8 cellular contexts compared by ENCODE assay signal in genomic region chr22:31660860-31661341, GRCh38. TPM values are rescaled to one million over a fixed set of nuclear protein-coding genes. Genes with fewer than 3 reads are reported as not detected.
DNase-seq lines count a peak whose midpoint lies in the region; ATAC-seq and TF ChIP-seq lines count a peak whose summit lies in the region.
"Not testable (repeated sequence)": the region's sequence is repeated elsewhere in the genome, so short reads cannot be mapped to it uniquely, and the experiment has no call there.

No MANE protein-coding gene starts in this region.

- H3K4me2 ChIP-seq in BLaER1 treated with 17β-estradiol and CSF1 and Interleukin-3, amounts not matched to agents 10 nM and 100 nM, result peak overlapping the region; percentile 84 to 98 (median 97)

- H3K36me3 ChIP-seq in BLaER1 treated with 17β-estradiol and CSF1 and Interleukin-3, amounts not matched to agents 10 nM and 100 nM, result peaks cover 0 to 19% (median 0%) of the 10 kb centered on the region in 11 experiments; a peak in 2 of 22 replicates
- not testable (repeated sequence) for H3K36me3 ChIP-seq in H7 (replicated peaks; ENCODE audit: control insufficient read depth, insufficient read depth, low read length); NT2/D1 (ENCODE audit: insufficient read depth, insufficient read length, low read length)

- not testable (repeated sequence) for H3K9me3 Mint-ChIP-seq in activated CD4-positive, alpha-beta T cell treated with anti-CD3 and anti-CD28 coated beads, Interleukin-2, amount 10 ng/mL, durations not matched to agents 7 days and 5 days; MCF 10A (ENCODE audit: unreplicated experiment); glutamatergic neuron (ENCODE audit: unreplicated experiment); natural killer cell treated with Interleukin-12 subunit alpha and Interleukin-12 subunit beta and Interleukin-15 and Interleukin-18, amount 100 ng/mL, for 72 hours

- intact Hi-C loops in MCF 10A (cut with micrococcal nuclease), result loop anchor here (5.0 kb wide), 2 partner anchors 91 to 211 kb away; partner anchors contain the start of genes DEPDC5 and PRR14L

- H3K36me3 Mint-ChIP-seq in activated CD4-positive, alpha-beta T cell treated with anti-CD3 and anti-CD28 coated beads, Interleukin-2, amount 10 ng/mL, durations not matched to agents 7 days and 5 days (ENCODE audit: low read depth); glutamatergic neuron (ENCODE audit: unreplicated experiment); natural killer cell treated with Interleukin-12 subunit alpha and Interleukin-12 subunit beta and Interleukin-15 and Interleukin-18, amount 100 ng/mL, for 72 hours: not testable (repeated sequence)
- H3K36me3 Mint-ChIP-seq in MCF 10A (ENCODE audit: insufficient read depth, unreplicated experiment), result peaks cover 44% of the 10 kb centered on the region

- H3K9me3 ChIP-seq in BLaER1 treated with 17β-estradiol and CSF1 and Interleukin-3, amounts not matched to agents 10 nM and 100 nM (replicated peaks in 1 of 11); NT2/D1 (ENCODE audit: insufficient read depth, low read length): not testable (repeated sequence)

- peak; percentile 67 to 78 for ATAC-seq in natural killer cell treated with Interleukin-12 subunit alpha and Interleukin-12 subunit beta and Interleukin-15 and Interleukin-18, amount 100 ng/mL, for 72 hours

- not testable (repeated sequence) for TF ChIP-seq CTCF in MCF 10A (IDR thresholded peaks at IDR 0.05; ENCODE audit: unreplicated experiment); glutamatergic neuron (IDR thresholded peaks at IDR 0.05; ENCODE audit: partially characterized antibody, unreplicated experiment)

- CTCF ChIA-PET in activated CD4-positive, alpha-beta T cell treated with anti-CD3 and anti-CD28 coated beads, Interleukin-2, amount 10 ng/mL, durations not matched to agents 7 days and 5 days (lab: Charles Lee), result interaction anchor here (1.1 to 2.3 kb wide), 4 partner anchors 30 to 310 kb away, joined by 3 to 8 read pairs (median 6); no protein-coding TSS in a partner anchor
- CTCF ChIA-PET in MCF 10A (lab: Yijun Ruan, JAX), result interaction anchor here (0.7 to 1.5 kb wide), 8 partner anchors 8 to 474 kb away, joined by 3 to 7 read pairs (median 4); no protein-coding TSS in a partner anchor

- peak overlapping the region; percentile 79 to 100 (median 92) for H3K4me3 ChIP-seq in BLaER1 treated with 17β-estradiol and CSF1 and Interleukin-3, amounts not matched to agents 10 nM and 100 nM
- H3K4me3 ChIP-seq in H7 (ENCODE audit: insufficient read depth, low read depth, low read length), result peak overlapping the region; percentile 79
- peak overlapping the region; percentile 71 for H3K4me3 ChIP-seq in NT2/D1 (ENCODE audit: insufficient read length, low read depth)

- peak overlapping the region; percentile 95 for H3K27ac Mint-ChIP-seq in activated CD4-positive, alpha-beta T cell treated with anti-CD3 and anti-CD28 coated beads, Interleukin-2, amount 10 ng/mL, durations not matched to agents 7 days and 5 days
- peak overlapping the region; percentile 100 for H3K27ac Mint-ChIP-seq in MCF 10A (ENCODE audit: low read depth, unreplicated experiment)
- H3K27ac Mint-ChIP-seq in glutamatergic neuron (ENCODE audit: unreplicated experiment), result peak overlapping the region; percentile 35
- H3K27ac Mint-ChIP-seq in natural killer cell treated with Interleukin-12 subunit alpha and Interleukin-12 subunit beta and Interleukin-15 and Interleukin-18, amount 100 ng/mL, for 72 hours, result peak overlapping the region; percentile 87 to 89

- peaks cover 0 to 47% (median 0%) of the 10 kb centered on the region in 11 experiments; a peak in 7 of 22 replicates for H4K20me1 ChIP-seq in BLaER1 treated with 17β-estradiol and CSF1 and Interleukin-3, amounts not matched to agents 10 nM and 100 nM

- H3K4me1 Mint-ChIP-seq in activated CD4-positive, alpha-beta T cell treated with anti-CD3 and anti-CD28 coated beads, Interleukin-2, amount 10 ng/mL, durations not matched to agents 7 days and 5 days, result peaks cover 35% of the 10 kb centered on the region
- H3K4me1 Mint-ChIP-seq in MCF 10A (ENCODE audit: insufficient read depth, unreplicated experiment), result peaks cover 25% of the 10 kb centered on the region
- H3K4me1 Mint-ChIP-seq in glutamatergic neuron (ENCODE audit: low read depth, unreplicated experiment), result not testable (repeated sequence)
- peaks cover 27 to 30% of the 10 kb centered on the region in 2 donors for H3K4me1 Mint-ChIP-seq in natural killer cell treated with Interleukin-12 subunit alpha and Interleukin-12 subunit beta and Interleukin-15 and Interleukin-18, amount 100 ng/mL, for 72 hours (ENCODE audit: low read depth in 2 of 2)

- peaks cover 14 to 26% (median 20%) of the 10 kb centered on the region in 10 experiments for H3K4me1 ChIP-seq in BLaER1 treated with 17β-estradiol and CSF1 and Interleukin-3, amounts not matched to agents 10 nM and 100 nM
- not testable (repeated sequence) for H3K4me1 ChIP-seq in NT2/D1 (ENCODE audit: insufficient read depth, insufficient read length)

- H3K9ac ChIP-seq in BLaER1 treated with 17β-estradiol and CSF1 and Interleukin-3, amounts not matched to agents 10 nM and 100 nM, result peak overlapping the region; percentile 69 to 89 (median 82); a peak in 21 of 22 replicates
- peak overlapping the region; percentile 79 for H3K9ac ChIP-seq in NT2/D1 (ENCODE audit: insufficient read length, low read depth)

- POLR2A ChIA-PET in activated CD4-positive, alpha-beta T cell treated with anti-CD3 and anti-CD28 coated beads, Interleukin-2, amount 10 ng/mL, durations not matched to agents 7 days and 5 days (lab: Charles Lee), result not testable (repeated sequence)
- POLR2A ChIA-PET in MCF 10A (lab: Yijun Ruan, JAX), result interaction anchor here (0.6 to 6.2 kb wide), 31 partner anchors 8 to 309 kb away, joined by 3 to 107 read pairs (median 6); partner anchors contain the start of genes DEPDC5, PRR14L, SFI1 and YWHAH

- BruUV-seq in MCF 10A (replicated peaks; lab: Mats Ljungman, UMichigan), result not testable (repeated sequence)

- H3K27me3 Mint-ChIP-seq in activated CD4-positive, alpha-beta T cell treated with anti-CD3 and anti-CD28 coated beads, Interleukin-2, amount 10 ng/mL, durations not matched to agents 7 days and 5 days; MCF 10A (ENCODE audit: insufficient read depth, unreplicated experiment); glutamatergic neuron (ENCODE audit: unreplicated experiment); natural killer cell treated with Interleukin-12 subunit alpha and Interleukin-12 subunit beta and Interleukin-15 and Interleukin-18, amount 100 ng/mL, for 72 hours: not testable (repeated sequence)

- H3K27ac ChIP-seq in BLaER1 treated with 17β-estradiol and CSF1 and Interleukin-3, amounts not matched to agents 10 nM and 100 nM, result peak overlapping the region in 8 of 11 experiments; percentile 59 to 81 (median 68); a peak in 7 of 22 replicates

- not testable (repeated sequence) for DNase-seq in H7; NT2/D1 (ENCODE audit: low read depth, low spot score); glutamatergic neuron; natural killer cell treated with Interleukin-12 subunit alpha and Interleukin-12 subunit beta and Interleukin-15 and Interleukin-18, amount 100 ng/mL, for 72 hours (ENCODE audit: low spot score)
- DNase-seq in activated CD4-positive, alpha-beta T cell treated with anti-CD3 and anti-CD28 coated beads, Interleukin-2, amount 10 ng/mL, durations not matched to agents 7 days and 5 days, result peak; percentile 32
- peak; percentile 77 for DNase-seq in MCF 10A (ENCODE audit: unreplicated experiment)
- peak; percentile 26 to 46 for DNase-seq in stimulated activated CD8-positive, alpha-beta memory T cell treated with anti-CD3 and anti-CD28 coated beads, Interleukin-2, amount 100 ng/mL, for 48 hours (ENCODE audit: low read depth in 2 of 2)

- H3K27me3 ChIP-seq in BLaER1 treated with 17β-estradiol and CSF1 and Interleukin-3, amounts not matched to agents 10 nM and 100 nM; H7 (ENCODE audit: control insufficient read depth, insufficient read depth, low read length); NT2/D1 (ENCODE audit: insufficient read depth, insufficient read length): not testable (repeated sequence)

- H3K4me3 Mint-ChIP-seq in activated CD4-positive, alpha-beta T cell treated with anti-CD3 and anti-CD28 coated beads, Interleukin-2, amount 10 ng/mL, durations not matched to agents 7 days and 5 days, result peak overlapping the region; percentile 92
- H3K4me3 Mint-ChIP-seq in MCF 10A (ENCODE audit: unreplicated experiment), result peak overlapping the region; percentile 100
- H3K4me3 Mint-ChIP-seq in glutamatergic neuron (ENCODE audit: unreplicated experiment), result peak overlapping the region; percentile 100
- peak overlapping the region; percentile 94 for H3K4me3 Mint-ChIP-seq in natural killer cell treated with Interleukin-12 subunit alpha and Interleukin-12 subunit beta and Interleukin-15 and Interleukin-18, amount 100 ng/mL, for 72 hours

RNA-seq across cellular contexts. Expression of gene PISD, which starts 1.1 kb away (rescaled TPM):
- 70.2 and 72.6 TPM in 2 replicates for total RNA-seq in H7 (2014; rRNA removed; shearing (Covaris generic))
- total RNA-seq in activated CD4-positive, alpha-beta T cell treated with anti-CD3 and anti-CD28 coated beads, Interleukin-2, amount 10 ng/mL, durations not matched to agents 7 days and 5 days, result 10 to 100 TPM; 19.4 to 19.6 TPM
- total RNA-seq in MCF 10A (2022) (38.3 and 48.2 TPM in 2 replicates), glutamatergic neuron (ENCODE audit: unreplicated experiment) (60.9 TPM)
- 10 to 100 TPM; 66.6 to 87.0 TPM for total RNA-seq in natural killer cell treated with Interleukin-12 subunit alpha and Interleukin-12 subunit beta and Interleukin-15 and Interleukin-18, amount 100 ng/mL, for 72 hours

Comparison
In these comparisons a context has a peak if more than half of its experiments do, and no peak if none do; other contexts are left out.
1. H3K27ac Mint-ChIP-seq: peak in every context shown above with its lines; median percentile 100 in MCF 10A; 95 in activated CD4-positive, alpha-beta T cell treated with anti-CD3 and anti-CD28 coated beads, Interleukin-2, amount 10 ng/mL, durations not matched to agents 7 days and 5 days; 88 in natural killer cell treated with Interleukin-12 subunit alpha and Interleukin-12 subunit beta and Interleukin-15 and Interleukin-18, amount 100 ng/mL, for 72 hours; 35 in glutamatergic neuron.